ENCODE assay signal across 12 cellular contexts in genomic region chr11:47858169-47858543, GRCh38. TPM values are rescaled to one million over a fixed set of nuclear protein-coding genes. Genes with fewer than 3 reads are reported as not detected.
DNase-seq lines count a peak whose midpoint lies in the region; ATAC-seq and TF ChIP-seq lines count a peak whose summit lies in the region.
"Had no signal": no experiment of that assay in that cellular context is flagged by ENCODE, and none has a peak within 500 bp of the region (broad histone marks: within the 10 kb centered on the region; RNA-seq: fewer than 3 reads in every experiment).

No MANE protein-coding gene starts in this region.

- POLR2A ChIA-PET in activated CD4-positive, alpha-beta T cell treated with anti-CD3 and anti-CD28 coated beads, Interleukin-2, amount 10 ng/mL, durations not matched to agents 7 days and 5 days (lab: Charles Lee): no interaction called here

- no peaks in the 10 kb centered on the region for H3K9me3 Mint-ChIP-seq in activated CD4-positive, alpha-beta T cell treated with anti-CD3 and anti-CD28 coated beads, Interleukin-2, amount 10 ng/mL, durations not matched to agents 7 days and 5 days

- in situ Hi-C loops in SK-MEL-5 (cut with HindIII; ENCODE audit: low pct_unique_long_range_greater_than_20kb, low sequenced_read_pairs): no loop called here

- H3K9me3 ChIP-seq in thoracic aorta: no peaks in the 10 kb centered on the region

- H3K27me3 Mint-ChIP-seq in activated CD4-positive, alpha-beta T cell treated with anti-CD3 and anti-CD28 coated beads, Interleukin-2, amount 10 ng/mL, durations not matched to agents 7 days and 5 days: no peaks in the 10 kb centered on the region
- H3K27me3 Mint-ChIP-seq: activated CD8-positive, alpha-beta memory T cell treated with anti-CD3 and anti-CD28 coated beads, Interleukin-2, amount 10 ng/mL, durations not matched to agents 7 days and 5 days had no signal

- peak overlapping the region; percentile 65 for H3K27ac Mint-ChIP-seq in activated CD4-positive, alpha-beta T cell treated with anti-CD3 and anti-CD28 coated beads, Interleukin-2, amount 10 ng/mL, durations not matched to agents 7 days and 5 days
- H3K27ac Mint-ChIP-seq: activated CD8-positive, alpha-beta memory T cell treated with anti-CD3 and anti-CD28 coated beads, Interleukin-2, amount 10 ng/mL, durations not matched to agents 7 days and 5 days had no signal

- H3K36me3 ChIP-seq in thoracic aorta: no peaks in the 10 kb centered on the region

- TF ChIP-seq CTCF in foreskin fibroblast (IDR thresholded peaks at IDR 0.05; ENCODE audit: low read depth, low read length): no peak
- no peak for TF ChIP-seq CTCF in thoracic aorta (IDR thresholded peaks at IDR 0.05)

- CTCF ChIA-PET in activated CD4-positive, alpha-beta T cell treated with anti-CD3 and anti-CD28 coated beads, Interleukin-2, amount 10 ng/mL, durations not matched to agents 7 days and 5 days (lab: Charles Lee): interaction anchor here (2.5 kb wide), 1 partner anchor 8 kb away, joined by 11 read pairs; no protein-coding TSS in a partner anchor

- ATAC-seq in thoracic aorta (ENCODE audit: insufficient number of reproducible peaks, low FRiP score, low read depth) (peak; percentile 82), GM18511 (IDR thresholded peaks at IDR 0.05; ENCODE audit: unreplicated experiment) (no peak)
- ATAC-seq: activated CD8-positive, alpha-beta memory T cell treated with anti-CD3 and anti-CD28 coated beads, Interleukin-2, amount 10 ng/mL, durations not matched to agents 7 days and 5 days; HCT116 had no signal

- no peak for DNase-seq in activated CD4-positive, alpha-beta T cell treated with anti-CD3 and anti-CD28 coated beads, Interleukin-2, amount 10 ng/mL, durations not matched to agents 7 days and 5 days
- no peak for DNase-seq in activated CD4-positive, alpha-beta T cell treated with anti-CD3 and anti-CD28 coated beads, Interleukin-2, amount 50 U/mL, for 4 hours
- DNase-seq in SK-MEL-5 (ENCODE audit: low read depth, low spot score) (peak; percentile 90), foreskin fibroblast (peak; percentile 50 to 76), thoracic aorta (ENCODE audit: low spot score) (no peak), cerebellar cortex (ENCODE audit: low spot score) (no peak), NCI-H526 treated with DMSO at 0.1 percent for 48 hours (lab: John Stamatoyannopoulos, UW) (no peak)
- DNase-seq: activated CD8-positive, alpha-beta memory T cell treated with anti-CD3 and anti-CD28 coated beads, Interleukin-2, amount 10 ng/mL, durations not matched to agents 7 days and 5 days; stimulated activated CD4-positive, alpha-beta T cell treated with anti-CD3 and anti-CD28 coated beads, Interleukin-15, amount 100 ng/mL, for 24 hours had no signal

- H3K36me3 Mint-ChIP-seq in activated CD4-positive, alpha-beta T cell treated with anti-CD3 and anti-CD28 coated beads, Interleukin-2, amount 10 ng/mL, durations not matched to agents 7 days and 5 days (ENCODE audit: low read depth): no peaks in the 10 kb centered on the region
- H3K36me3 Mint-ChIP-seq: activated CD8-positive, alpha-beta memory T cell treated with anti-CD3 and anti-CD28 coated beads, Interleukin-2, amount 10 ng/mL, durations not matched to agents 7 days and 5 days had no signal

- H3K4me1 Mint-ChIP-seq in activated CD4-positive, alpha-beta T cell treated with anti-CD3 and anti-CD28 coated beads, Interleukin-2, amount 10 ng/mL, durations not matched to agents 7 days and 5 days: peaks cover 44% of the 10 kb centered on the region

- H3K4me3 Mint-ChIP-seq in activated CD4-positive, alpha-beta T cell treated with anti-CD3 and anti-CD28 coated beads, Interleukin-2, amount 10 ng/mL, durations not matched to agents 7 days and 5 days: no peak overlapping the region
- H3K4me3 Mint-ChIP-seq: activated CD8-positive, alpha-beta memory T cell treated with anti-CD3 and anti-CD28 coated beads, Interleukin-2, amount 10 ng/mL, durations not matched to agents 7 days and 5 days had no signal

- H3K27ac ChIP-seq in thoracic aorta: no peak overlapping the region
- H3K27ac ChIP-seq: KMS-11 had no signal

- no peaks in the 10 kb centered on the region for H3K27me3 ChIP-seq in thoracic aorta (replicated peaks; ENCODE audit: insufficient read depth)

- peaks cover 0 to 12% of the 10 kb centered on the region in 2 donors for H3K4me1 ChIP-seq in thoracic aorta (ENCODE audit: control insufficient read depth in 1 of 2, low read depth in 2 of 2)

- H3K4me3 ChIP-seq in foreskin fibroblast (ENCODE audit: low read depth in 1 of 2, low read length in 2 of 2) (no peak overlapping the region), thoracic aorta (no peak overlapping the region)

RNA-seq across cellular contexts. Expression of gene NUP160, which starts 10.0 kb away (rescaled TPM):
- total RNA-seq in activated CD4-positive, alpha-beta T cell treated with anti-CD3 and anti-CD28 coated beads, Interleukin-2, amount 10 ng/mL, durations not matched to agents 7 days and 5 days: 10 to 100 TPM; 66.3 to 67.3 TPM
- 33.7 and 37.7 TPM in 2 replicates for total RNA-seq in SK-MEL-5 (2014; rRNA removed; shearing (Covaris generic))
- 25.8 and 34.6 TPM in 2 replicates for polyA plus RNA-seq in SK-MEL-5 (2015; cell fraction: cytosol; rRNA removed)
- 51.5 and 75.8 TPM in 2 replicates for polyA plus RNA-seq in SK-MEL-5 (2015; cell fraction: nucleus; rRNA removed)
- 10 to 100 TPM; 22.2 to 40.8 TPM for total RNA-seq in thoracic aorta

Comparison
In these comparisons a context has a peak if more than half of its experiments do, and no peak if none do; other contexts are left out.
1. DNase-seq: peak in SK-MEL-5 (single experiment) and foreskin fibroblast (2 of 2); none in activated CD4-positive, alpha-beta T cell treated with anti-CD3 and anti-CD28 coated beads, Interleukin-2, amount 10 ng/mL, durations not matched to agents 7 days and 5 days (single experiment), activated CD4-positive, alpha-beta T cell treated with anti-CD3 and anti-CD28 coated beads, Interleukin-2, amount 50 U/mL, for 4 hours (0 of 2), thoracic aorta (single experiment), cerebellar cortex (single experiment) and NCI-H526 treated with DMSO at 0.1 percent for 48 hours (single experiment).